In the genomic region with DNA sequence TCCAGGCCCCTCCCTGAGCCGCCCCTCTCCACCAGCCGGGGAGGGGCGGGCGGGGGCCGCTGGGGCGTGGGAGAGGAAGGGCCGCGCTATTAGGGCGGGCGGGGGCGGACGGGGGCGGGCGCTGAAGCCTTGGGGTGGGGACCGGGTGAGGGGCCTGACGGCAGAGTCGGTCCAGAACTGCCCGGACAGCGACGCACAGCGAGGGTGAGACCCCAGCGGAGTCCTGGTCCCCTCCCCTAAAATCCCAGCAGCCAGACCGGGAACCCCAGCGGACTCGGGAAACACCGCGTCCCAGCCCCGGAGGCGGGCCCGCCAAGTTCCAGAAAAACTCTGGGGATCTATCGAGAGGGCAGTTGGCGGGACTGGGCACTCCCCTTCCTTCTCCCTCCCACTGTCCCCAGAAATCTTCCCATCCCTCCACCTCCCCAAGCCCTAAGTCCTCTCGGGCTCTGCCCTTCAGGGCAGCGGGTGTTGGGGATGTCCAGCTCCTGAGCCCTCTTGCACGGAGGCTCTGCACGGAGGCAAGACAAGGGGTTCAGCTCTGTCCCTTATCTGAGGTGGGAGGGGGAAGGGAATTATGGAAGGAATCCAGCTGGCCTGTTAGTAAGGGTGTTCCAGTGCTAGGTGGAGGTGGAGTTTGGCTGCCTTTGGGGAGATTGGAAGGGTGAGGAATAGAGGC, we compare ENCODE assay signal across 8 cellular contexts. TPM values are rescaled to one million over a fixed set of nuclear protein-coding genes. Genes with fewer than 3 reads are reported as not detected.
A peak's percentile ranks its signal among the peaks of the same experiment; 100 is the strongest.
DNase-seq lines count a peak whose midpoint lies in the region; ATAC-seq and TF ChIP-seq lines count a peak whose summit lies in the region.

A gene with protein sequence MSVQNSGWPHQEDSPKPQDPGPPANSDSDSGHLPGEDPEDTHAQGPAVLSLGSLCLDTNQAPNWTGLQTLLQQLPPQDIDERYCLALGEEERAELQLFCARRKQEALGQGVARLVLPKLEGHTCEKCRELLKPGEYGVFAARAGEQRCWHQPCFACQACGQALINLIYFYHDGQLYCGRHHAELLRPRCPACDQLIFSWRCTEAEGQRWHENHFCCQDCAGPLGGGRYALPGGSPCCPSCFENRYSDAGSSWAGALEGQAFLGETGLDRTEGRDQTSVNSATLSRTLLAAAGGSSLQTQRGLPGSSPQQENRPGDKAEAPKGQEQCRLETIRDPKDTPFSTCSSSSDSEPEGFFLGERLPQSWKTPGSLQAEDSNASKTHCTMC (plus strand): TSS at position 160 of the 679 bp plus-strand sequence. CDS start 2,692 bp downstream, outside the sequence.

- no peak within 1 kb of the TSS for H2AK5ac ChIP-seq in trophoblast cell (ENCODE audit: low read length)

- H3K27me3 Mint-ChIP-seq in CD4-positive, alpha-beta T cell, result peaks cover 11% of the 10 kb centered on the region
- H3K27me3 Mint-ChIP-seq in activated T-helper 1 cell treated with anti-CD3 and anti-CD28 coated beads, Interleukin-12 subunit alpha, Interleukin-12 subunit beta, Interleukin-2, Interleukin-4 antibody, amounts not matched to agents 30 ng/mL and 10 ng/mL and 1 ng/mL, durations not matched to agents 14 hours and 24 hours and 36 hours (ENCODE audit: insufficient read depth), result peaks cover 14% of the 10 kb centered on the region

- H2BK120ac ChIP-seq in trophoblast cell (ENCODE audit: insufficient read depth, low read length, poor library complexity), result peak within 1 kb of the TSS; percentile 34

- peak within 1 kb of the TSS; percentile 78 for H3K9ac ChIP-seq in trophoblast cell (ENCODE audit: low read length)

- H3K27ac Mint-ChIP-seq in CD4-positive, alpha-beta T cell, result peak within 1 kb of the TSS; percentile 68
- H3K27ac Mint-ChIP-seq in activated T-helper 1 cell treated with anti-CD3 and anti-CD28 coated beads, Interleukin-12 subunit alpha, Interleukin-12 subunit beta, Interleukin-2, Interleukin-4 antibody, amounts not matched to agents 30 ng/mL and 10 ng/mL and 1 ng/mL, durations not matched to agents 14 hours and 24 hours and 36 hours, result peak within 1 kb of the TSS; percentile 63

- H2BK12ac ChIP-seq in trophoblast cell (ENCODE audit: low read length), result no peak within 1 kb of the TSS

- POLR2A ChIA-PET in CD4-positive, alpha-beta T cell (lab: Charles Lee), result interaction anchor here (1.1 kb wide), 1 partner anchor 270 kb away, joined by 3 read pairs; a partner anchor contains a TSS
- POLR2A ChIA-PET in HEK293T (lab: Yijun Ruan, JAX), result interaction anchor here (0.9 to 1.2 kb wide), 2 partner anchors 17 to 46 kb away, joined by 3 to 4 read pairs; no protein-coding TSS in a partner anchor

- no peak for TF ChIP-seq CTCF in CD4-positive, alpha-beta T cell (IDR thresholded peaks at IDR 0.05)
- TF ChIP-seq CTCF in cardiac muscle cell (IDR thresholded peaks at IDR 0.05; ENCODE audit: low read depth, low read length), result no peak

- peaks cover 22% of the 10 kb centered on the region for H3K4me1 ChIP-seq in cardiac muscle cell (ENCODE audit: low read depth)
- peaks cover 16 to 25% of the 10 kb centered on the region in 2 experiments for H3K4me1 ChIP-seq in trophoblast cell (ENCODE audit: control insufficient read depth in 1 of 2, insufficient read depth in 2 of 2, low read length in 2 of 2)

- H3K79me1 ChIP-seq in trophoblast cell (ENCODE audit: low read length), result peaks cover 2% of the 10 kb centered on the region

- H3K4me3 ChIP-seq in cardiac muscle cell (peak within 1 kb of the TSS; percentile 68), trophoblast cell (ENCODE audit: low read depth, low read length) (peak within 1 kb of the TSS; percentile 72)

- H3K18ac ChIP-seq in trophoblast cell (ENCODE audit: low read length), result peak within 1 kb of the TSS; percentile 72

- no peak for ATAC-seq in CD4-positive, alpha-beta T cell (ENCODE audit: poor library complexity)
- no peak for ATAC-seq in GM18909 (IDR thresholded peaks at IDR 0.05; ENCODE audit: poor library complexity, unreplicated experiment)

- peak within 1 kb of the TSS; percentile 25 for H4K8ac ChIP-seq in trophoblast cell (ENCODE audit: low read depth, low read length)

- no peak within 1 kb of the TSS for H4K12ac ChIP-seq in trophoblast cell (ENCODE audit: low read depth, low read length)

- H3K36me3 Mint-ChIP-seq in CD4-positive, alpha-beta T cell (ENCODE audit: low read depth), result peaks cover 7% of the 10 kb centered on the region
- H3K36me3 Mint-ChIP-seq in activated T-helper 1 cell treated with anti-CD3 and anti-CD28 coated beads, Interleukin-12 subunit alpha, Interleukin-12 subunit beta, Interleukin-2, Interleukin-4 antibody, amounts not matched to agents 30 ng/mL and 10 ng/mL and 1 ng/mL, durations not matched to agents 14 hours and 24 hours and 36 hours (ENCODE audit: low read depth), result no peaks in the 10 kb centered on the region

- H3K36me3 ChIP-seq in cardiac muscle cell (no peaks in the 10 kb centered on the region), trophoblast cell (ENCODE audit: control insufficient read depth in 1 of 2, insufficient read depth in 2 of 2, low read length in 2 of 2) (peaks cover 3 to 4% of the 10 kb centered on the region in 2 experiments)

- no peaks in the 10 kb centered on the region for H3K9me3 Mint-ChIP-seq in CD4-positive, alpha-beta T cell
- H3K9me3 Mint-ChIP-seq in activated T-helper 1 cell treated with anti-CD3 and anti-CD28 coated beads, Interleukin-12 subunit alpha, Interleukin-12 subunit beta, Interleukin-2, Interleukin-4 antibody, amounts not matched to agents 30 ng/mL and 10 ng/mL and 1 ng/mL, durations not matched to agents 14 hours and 24 hours and 36 hours, result no peaks in the 10 kb centered on the region

- H4K91ac ChIP-seq in trophoblast cell (ENCODE audit: low read depth, low read length), result peak within 1 kb of the TSS; percentile 63

- H2BK5ac ChIP-seq in trophoblast cell (ENCODE audit: low read depth, low read length, poor library complexity), result no peak within 1 kb of the TSS

- H3K4ac ChIP-seq in trophoblast cell (ENCODE audit: low read depth, low read length), result no peak within 1 kb of the TSS

- H3K9me3 ChIP-seq in CD4-positive, alpha-beta T cell (ENCODE audit: control insufficient read depth, low read length), result no peaks in the 10 kb centered on the region
- H3K9me3 ChIP-seq in cardiac muscle cell (ENCODE audit: low read depth) (no peaks in the 10 kb centered on the region), trophoblast cell (ENCODE audit: insufficient read depth, low read depth, low read length) (no peaks in the 10 kb centered on the region)

- WGBS in trophoblast cell (ENCODE audit: extremely low coverage, insufficient coverage, insufficient read length), result no CpG with 5 or more reads among the region's 36 CpGs

- H3K23ac ChIP-seq in trophoblast cell (ENCODE audit: low read length), result no peak within 1 kb of the TSS

- H3K79me2 ChIP-seq in trophoblast cell (ENCODE audit: control insufficient read depth, insufficient read depth, low read length, poor library complexity), result no peaks in the 10 kb centered on the region

- CTCF ChIA-PET in CD4-positive, alpha-beta T cell (lab: Charles Lee), result interaction anchor here (1.4 to 2.5 kb wide), 2 partner anchors 141 to 263 kb away, joined by 5 to 8 read pairs; a partner anchor contains a TSS
- CTCF ChIA-PET in HEK293T (lab: Yijun Ruan, JAX), result interaction anchor here (0.6 to 1.9 kb wide), 5 partner anchors 76 to 445 kb away, joined by 3 to 8 read pairs (median 3); no protein-coding TSS in a partner anchor

- H3K27ac ChIP-seq in CD4-positive, alpha-beta T cell (ENCODE audit: low read depth, low read length), result no peak within 1 kb of the TSS
- H3K27ac ChIP-seq in cardiac muscle cell, result peak within 1 kb of the TSS; percentile 75
- no peak within 1 kb of the TSS for H3K27ac ChIP-seq in trophoblast cell (ENCODE audit: low read depth, low read length)

- peak within 1 kb of the TSS; percentile 75 for H2AFZ ChIP-seq in trophoblast cell (ENCODE audit: insufficient read depth, low read length, poor library complexity)

- peak within 1 kb of the TSS; percentile 90 for H3K4me2 ChIP-seq in trophoblast cell (ENCODE audit: low read length)

- peaks cover 25% of the 10 kb centered on the region for H3K4me1 Mint-ChIP-seq in CD4-positive, alpha-beta T cell (ENCODE audit: low read depth)
- peaks cover 19% of the 10 kb centered on the region for H3K4me1 Mint-ChIP-seq in activated T-helper 1 cell treated with anti-CD3 and anti-CD28 coated beads, Interleukin-12 subunit alpha, Interleukin-12 subunit beta, Interleukin-2, Interleukin-4 antibody, amounts not matched to agents 30 ng/mL and 10 ng/mL and 1 ng/mL, durations not matched to agents 14 hours and 24 hours and 36 hours (ENCODE audit: low read depth)

- intact Hi-C loops in CD4-positive, alpha-beta T cell (cut with DNase I, micrococcal nuclease), result loop anchor here (1.0 to 10.0 kb wide), 7 partner anchors 264 to 1114 kb away; a partner anchor contains a TSS
- intact Hi-C loops in activated T-helper 1 cell treated with anti-CD3 and anti-CD28 coated beads, Interleukin-12 subunit alpha, Interleukin-12 subunit beta, Interleukin-2, Interleukin-4 antibody, amounts not matched to agents 30 ng/mL and 10 ng/mL and 1 ng/mL, durations not matched to agents 14 hours and 24 hours and 36 hours (cut with micrococcal nuclease), result loop anchor here (1.0 kb wide), 8 partner anchors 45 to 434 kb away; a partner anchor contains a TSS

- H3K4me3 Mint-ChIP-seq in CD4-positive, alpha-beta T cell, result peak within 1 kb of the TSS; percentile 99
- H3K4me3 Mint-ChIP-seq in activated T-helper 1 cell treated with anti-CD3 and anti-CD28 coated beads, Interleukin-12 subunit alpha, Interleukin-12 subunit beta, Interleukin-2, Interleukin-4 antibody, amounts not matched to agents 30 ng/mL and 10 ng/mL and 1 ng/mL, durations not matched to agents 14 hours and 24 hours and 36 hours, result peak within 1 kb of the TSS; percentile 81

- DNase-seq in CD4-positive, alpha-beta T cell, result no peak
- DNase-seq in HPDE6-E6E7 (ENCODE audit: extremely low spot score) (peak; percentile 58), cardiac muscle cell (ENCODE audit: low read depth in 1 of 2, low spot score in 1 of 2) (peak; percentile 56 to 69), trophoblast cell (no peak), occipital lobe (lab: John Stamatoyannopoulos, UW) (no peak), HEK293T (ENCODE audit: extremely low spot score) (no peak)
- DNase-seq in activated T-helper 1 cell treated with anti-CD3 and anti-CD28 coated beads, Interleukin-12 subunit alpha, Interleukin-12 subunit beta, Interleukin-2, Interleukin-4 antibody, amounts not matched to agents 30 ng/mL and 10 ng/mL and 1 ng/mL, durations not matched to agents 14 hours and 24 hours and 36 hours (ENCODE audit: low spot score), result no peak

- peak within 1 kb of the TSS; percentile 35 for H3K14ac ChIP-seq in trophoblast cell (ENCODE audit: low read length)

- peaks cover 8% of the 10 kb centered on the region for H3K27me3 ChIP-seq in CD4-positive, alpha-beta T cell (ENCODE audit: control insufficient read depth, insufficient read depth, low read length)
- H3K27me3 ChIP-seq in cardiac muscle cell (no peaks in the 10 kb centered on the region), trophoblast cell (ENCODE audit: insufficient read depth, low read length) (no peaks in the 10 kb centered on the region)

RNA-seq across cellular contexts. Expression of the gene that starts here (rescaled TPM):
- total RNA-seq in CD4-positive, alpha-beta T cell, result not detected
- total RNA-seq in activated T-helper 1 cell treated with anti-CD3 and anti-CD28 coated beads, Interleukin-12 subunit alpha, Interleukin-12 subunit beta, Interleukin-2, Interleukin-4 antibody, amounts not matched to agents 30 ng/mL and 10 ng/mL and 1 ng/mL, durations not matched to agents 14 hours and 24 hours and 36 hours, result not detected in 2 replicates
- total RNA-seq in cardiac muscle cell, result 1.9 and 22.5 TPM in 2 replicates
- 6.4 and 9.3 TPM in 2 replicates for polyA plus RNA-seq in cardiac muscle cell
- 0.29 and 0.36 TPM in 2 replicates for polyA plus RNA-seq in trophoblast cell (2013)
- 0.62 TPM for total RNA-seq in occipital lobe

Comparison
In these comparisons a context has a peak if more than half of its experiments do, and no peak if none do; other contexts are left out.
1. DNase-seq: peak in HPDE6-E6E7 (single experiment) and cardiac muscle cell (2 of 2); none in CD4-positive, alpha-beta T cell (0 of 10), activated T-helper 1 cell treated with anti-CD3 and anti-CD28 coated beads, Interleukin-12 subunit alpha, Interleukin-12 subunit beta, Interleukin-2, Interleukin-4 antibody, amounts not matched to agents 30 ng/mL and 10 ng/mL and 1 ng/mL, durations not matched to agents 14 hours and 24 hours and 36 hours (single experiment), trophoblast cell (0 of 2), occipital lobe (single experiment) and HEK293T (single experiment).